2 cellular contexts compared by ENCODE assay signal in the genomic region with DNA sequence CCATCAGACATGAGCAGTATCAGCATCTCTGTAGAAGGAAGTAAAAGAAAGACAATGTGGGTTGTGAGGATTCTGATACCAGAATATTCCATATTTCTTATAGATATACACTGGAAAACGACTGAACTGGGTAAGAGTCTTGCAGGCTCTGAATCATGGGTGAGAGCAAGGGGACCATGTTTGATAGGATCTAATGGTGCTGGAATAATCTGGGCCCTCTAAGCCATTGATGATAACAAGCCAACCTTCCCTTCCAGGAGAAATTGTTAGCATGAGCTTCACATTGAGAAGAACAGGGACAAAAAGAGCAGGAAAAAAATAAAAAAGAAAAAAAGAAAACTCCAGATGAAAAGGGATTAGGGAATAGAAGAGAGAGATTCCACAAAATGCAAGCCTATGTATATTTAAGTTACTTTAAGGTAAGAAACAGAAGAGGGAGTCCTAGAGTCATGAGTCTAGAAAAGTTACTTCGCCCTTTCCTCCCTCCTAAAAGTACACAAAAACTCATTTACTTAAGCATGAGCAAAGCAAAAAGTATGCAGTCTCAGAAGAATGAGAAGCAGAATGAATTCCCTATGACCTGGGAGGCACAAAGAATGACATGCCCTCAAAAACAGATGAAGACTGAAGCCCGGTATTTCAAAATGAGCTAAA.
TF ChIP-seq lines count a peak whose summit lies in the region.

No MANE protein-coding gene starts in this region.

TF ChIP-seq in GM23338, 12 proteins besides CTCF, POLR2A, EP300 and RAD21 (continued from another document and continues in another):
- TF ChIP-seq, protein P1, sequence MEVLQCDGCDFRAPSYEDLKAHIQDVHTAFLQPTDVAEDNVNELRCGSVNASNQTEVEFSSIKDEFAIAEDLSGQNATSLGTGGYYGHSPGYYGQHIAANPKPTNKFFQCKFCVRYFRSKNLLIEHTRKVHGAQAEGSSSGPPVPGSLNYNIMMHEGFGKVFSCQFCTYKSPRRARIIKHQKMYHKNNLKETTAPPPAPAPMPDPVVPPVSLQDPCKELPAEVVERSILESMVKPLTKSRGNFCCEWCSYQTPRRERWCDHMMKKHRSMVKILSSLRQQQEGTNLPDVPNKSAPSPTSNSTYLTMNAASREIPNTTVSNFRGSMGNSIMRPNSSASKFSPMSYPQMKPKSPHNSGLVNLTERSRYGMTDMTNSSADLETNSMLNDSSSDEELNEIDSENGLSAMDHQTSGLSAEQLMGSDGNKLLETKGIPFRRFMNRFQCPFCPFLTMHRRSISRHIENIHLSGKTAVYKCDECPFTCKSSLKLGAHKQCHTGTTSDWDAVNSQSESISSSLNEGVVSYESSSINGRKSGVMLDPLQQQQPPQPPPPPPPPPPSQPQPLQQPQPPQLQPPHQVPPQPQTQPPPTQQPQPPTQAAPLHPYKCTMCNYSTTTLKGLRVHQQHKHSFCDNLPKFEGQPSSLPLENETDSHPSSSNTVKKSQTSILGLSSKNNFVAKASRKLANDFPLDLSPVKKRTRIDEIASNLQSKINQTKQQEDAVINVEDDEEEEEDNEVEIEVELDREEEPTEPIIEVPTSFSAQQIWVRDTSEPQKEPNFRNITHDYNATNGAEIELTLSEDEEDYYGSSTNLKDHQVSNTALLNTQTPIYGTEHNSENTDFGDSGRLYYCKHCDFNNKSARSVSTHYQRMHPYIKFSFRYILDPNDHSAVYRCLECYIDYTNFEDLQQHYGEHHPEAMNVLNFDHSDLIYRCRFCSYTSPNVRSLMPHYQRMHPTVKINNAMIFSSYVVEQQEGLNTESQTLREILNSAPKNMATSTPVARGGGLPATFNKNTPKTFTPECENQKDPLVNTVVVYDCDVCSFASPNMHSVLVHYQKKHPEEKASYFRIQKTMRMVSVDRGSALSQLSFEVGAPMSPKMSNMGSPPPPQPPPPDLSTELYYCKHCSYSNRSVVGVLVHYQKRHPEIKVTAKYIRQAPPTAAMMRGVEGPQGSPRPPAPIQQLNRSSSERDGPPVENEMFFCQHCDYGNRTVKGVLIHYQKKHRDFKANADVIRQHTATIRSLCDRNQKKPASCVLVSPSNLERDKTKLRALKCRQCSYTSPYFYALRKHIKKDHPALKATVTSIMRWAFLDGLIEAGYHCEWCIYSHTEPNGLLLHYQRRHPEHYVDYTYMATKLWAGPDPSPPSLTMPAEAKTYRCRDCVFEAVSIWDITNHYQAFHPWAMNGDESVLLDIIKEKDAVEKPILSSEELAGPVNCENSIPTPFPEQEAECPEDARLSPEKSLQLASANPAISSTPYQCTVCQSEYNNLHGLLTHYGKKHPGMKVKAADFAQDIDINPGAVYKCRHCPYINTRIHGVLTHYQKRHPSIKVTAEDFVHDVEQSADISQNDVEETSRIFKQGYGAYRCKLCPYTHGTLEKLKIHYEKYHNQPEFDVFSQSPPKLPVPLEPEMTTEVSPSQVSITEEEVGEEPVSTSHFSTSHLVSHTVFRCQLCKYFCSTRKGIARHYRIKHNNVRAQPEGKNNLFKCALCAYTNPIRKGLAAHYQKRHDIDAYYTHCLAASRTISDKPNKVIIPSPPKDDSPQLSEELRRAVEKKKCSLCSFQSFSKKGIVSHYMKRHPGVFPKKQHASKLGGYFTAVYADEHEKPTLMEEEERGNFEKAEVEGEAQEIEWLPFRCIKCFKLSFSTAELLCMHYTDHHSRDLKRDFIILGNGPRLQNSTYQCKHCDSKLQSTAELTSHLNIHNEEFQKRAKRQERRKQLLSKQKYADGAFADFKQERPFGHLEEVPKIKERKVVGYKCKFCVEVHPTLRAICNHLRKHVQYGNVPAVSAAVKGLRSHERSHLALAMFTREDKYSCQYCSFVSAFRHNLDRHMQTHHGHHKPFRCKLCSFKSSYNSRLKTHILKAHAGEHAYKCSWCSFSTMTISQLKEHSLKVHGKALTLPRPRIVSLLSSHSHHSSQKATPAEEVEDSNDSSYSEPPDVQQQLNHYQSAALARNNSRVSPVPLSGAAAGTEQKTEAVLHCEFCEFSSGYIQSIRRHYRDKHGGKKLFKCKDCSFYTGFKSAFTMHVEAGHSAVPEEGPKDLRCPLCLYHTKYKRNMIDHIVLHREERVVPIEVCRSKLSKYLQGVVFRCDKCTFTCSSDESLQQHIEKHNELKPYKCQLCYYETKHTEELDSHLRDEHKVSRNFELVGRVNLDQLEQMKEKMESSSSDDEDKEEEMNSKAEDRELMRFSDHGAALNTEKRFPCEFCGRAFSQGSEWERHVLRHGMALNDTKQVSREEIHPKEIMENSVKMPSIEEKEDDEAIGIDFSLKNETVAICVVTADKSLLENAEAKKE (CRISPR knock-in tag; IDR thresholded peaks at IDR 0.05), result no peak
- no peak for TF ChIP-seq CREB1 (CRISPR knock-in tag; IDR thresholded peaks at IDR 0.05; ENCODE audit: low read depth)
- no peak for TF ChIP-seq ZNF114 (CRISPR knock-in tag; IDR thresholded peaks at IDR 0.05)
- TF ChIP-seq EZH2phosphoT487 (IDR thresholded peaks at IDR 0.05; ENCODE audit: unreplicated experiment), result no peak
- TF ChIP-seq, protein P2, sequence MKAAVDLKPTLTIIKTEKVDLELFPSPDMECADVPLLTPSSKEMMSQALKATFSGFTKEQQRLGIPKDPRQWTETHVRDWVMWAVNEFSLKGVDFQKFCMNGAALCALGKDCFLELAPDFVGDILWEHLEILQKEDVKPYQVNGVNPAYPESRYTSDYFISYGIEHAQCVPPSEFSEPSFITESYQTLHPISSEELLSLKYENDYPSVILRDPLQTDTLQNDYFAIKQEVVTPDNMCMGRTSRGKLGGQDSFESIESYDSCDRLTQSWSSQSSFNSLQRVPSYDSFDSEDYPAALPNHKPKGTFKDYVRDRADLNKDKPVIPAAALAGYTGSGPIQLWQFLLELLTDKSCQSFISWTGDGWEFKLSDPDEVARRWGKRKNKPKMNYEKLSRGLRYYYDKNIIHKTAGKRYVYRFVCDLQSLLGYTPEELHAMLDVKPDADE (IDR thresholded peaks at IDR 0.05), result no peak
- TF ChIP-seq NANOG (IDR thresholded peaks at IDR 0.05; ENCODE audit: borderline replicate concordance), result no peak
- no peak for TF ChIP-seq STAT1 (IDR thresholded peaks at IDR 0.05; ENCODE audit: unreplicated experiment)
- no peak for TF ChIP-seq JUNB (IDR thresholded peaks at IDR 0.05; ENCODE audit: unreplicated experiment)

TF ChIP-seq in SK-N-SH, 30 proteins besides CTCF, POLR2A, EP300 and RAD21 (continued from another document):
- TF ChIP-seq, protein P3, sequence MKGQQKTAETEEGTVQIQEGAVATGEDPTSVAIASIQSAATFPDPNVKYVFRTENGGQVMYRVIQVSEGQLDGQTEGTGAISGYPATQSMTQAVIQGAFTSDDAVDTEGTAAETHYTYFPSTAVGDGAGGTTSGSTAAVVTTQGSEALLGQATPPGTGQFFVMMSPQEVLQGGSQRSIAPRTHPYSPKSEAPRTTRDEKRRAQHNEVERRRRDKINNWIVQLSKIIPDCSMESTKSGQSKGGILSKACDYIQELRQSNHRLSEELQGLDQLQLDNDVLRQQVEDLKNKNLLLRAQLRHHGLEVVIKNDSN (IDR thresholded peaks at IDR 0.05; ENCODE audit: borderline replicate concordance, low read depth), result no peak
- TF ChIP-seq, protein P4, sequence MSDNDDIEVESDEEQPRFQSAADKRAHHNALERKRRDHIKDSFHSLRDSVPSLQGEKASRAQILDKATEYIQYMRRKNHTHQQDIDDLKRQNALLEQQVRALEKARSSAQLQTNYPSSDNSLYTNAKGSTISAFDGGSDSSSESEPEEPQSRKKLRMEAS (IDR thresholded peaks at IDR 0.05; ENCODE audit: low read depth), result no peak
- TF ChIP-seq EZH2phosphoT487 (IDR thresholded peaks at IDR 0.05; ENCODE audit: borderline replicate concordance, low read depth), result no peak
